ENCODE assay signal across 21 cellular contexts in genomic region chr2:165872101-165872791, GRCh38.
"Had no signal": no experiment of that assay in that cellular context is flagged by ENCODE, and none has a peak within 500 bp of the region (broad histone marks: within the 10 kb centered on the region; RNA-seq: fewer than 3 reads in every experiment).

No MANE protein-coding gene starts in this region.

- H3K4me1 ChIP-seq: left ventricle myocardium inferior, uterus had no signal

- ATAC-seq: activated CD4-positive, alpha-beta T cell treated with anti-CD3 and anti-CD28 coated beads for 36 hours; activated CD8-positive, alpha-beta memory T cell treated with anti-CD3 and anti-CD28 coated beads, Interleukin-2, amount 10 ng/mL, durations not matched to agents 7 days and 5 days; activated naive CD8-positive, alpha-beta T cell treated with anti-CD3 and anti-CD28 coated beads, Interleukin-2, amount 50 U/mL, for 24 hours; naive thymus-derived CD8-positive, alpha-beta T cell had no signal

- H3K27me3 Mint-ChIP-seq: activated CD4-positive, alpha-beta memory T cell treated with anti-CD3 and anti-CD28 coated beads for 36 hours; activated CD4-positive, alpha-beta T cell treated with anti-CD3 and anti-CD28 coated beads for 36 hours; activated CD8-positive, alpha-beta memory T cell treated with anti-CD3 and anti-CD28 coated beads, Interleukin-2, amount 10 ng/mL, durations not matched to agents 7 days and 5 days; activated naive CD8-positive, alpha-beta T cell treated with anti-CD3 and anti-CD28 coated beads, Interleukin-2, amount 50 U/mL, for 24 hours; naive thymus-derived CD8-positive, alpha-beta T cell had no signal

- H3K9me3 ChIP-seq: ascending aorta, tibial nerve, uterus had no signal

- H3K27ac ChIP-seq: ascending aorta, left ventricle myocardium inferior, skin epidermis, tibial nerve had no signal

- H3K27me3 ChIP-seq: ascending aorta, tibial nerve, uterus had no signal

- DNase-seq: activated CD4-positive, alpha-beta memory T cell treated with anti-CD3 and anti-CD28 coated beads for 36 hours; activated CD4-positive, alpha-beta T cell treated with anti-CD3 and anti-CD28 coated beads for 36 hours; activated CD8-positive, alpha-beta memory T cell treated with anti-CD3 and anti-CD28 coated beads, Interleukin-2, amount 10 ng/mL, durations not matched to agents 7 days and 5 days; activated naive CD4-positive, alpha-beta T cell treated with anti-CD3 and anti-CD28 coated beads for 36 hours; activated naive CD8-positive, alpha-beta T cell treated with anti-CD3 and anti-CD28 coated beads, Interleukin-2, amount 50 U/mL, for 24 hours; activated T-cell treated with anti-CD3 and anti-CD28 coated beads, Interleukin-2, amount 50 U/mL, for 1 hour; foreskin melanocyte; left ventricle myocardium inferior; naive thymus-derived CD8-positive, alpha-beta T cell; posterior cingulate gyrus; retina; stimulated activated CD4-positive, alpha-beta T cell treated with anti-CD3 and anti-CD28 coated beads, Interleukin-15, amount 100 ng/mL, for 24 hours; stimulated activated CD4-positive, alpha-beta T cell treated with anti-CD3 and anti-CD28 coated beads, Interleukin-4, amount 100 ng/mL, for 24 hours; stimulated activated naive CD4-positive, alpha-beta T cell; uterus had no signal

- H3K27ac Mint-ChIP-seq: activated CD4-positive, alpha-beta memory T cell treated with anti-CD3 and anti-CD28 coated beads for 36 hours; activated CD4-positive, alpha-beta T cell treated with anti-CD3 and anti-CD28 coated beads for 36 hours; activated CD8-positive, alpha-beta memory T cell treated with anti-CD3 and anti-CD28 coated beads, Interleukin-2, amount 10 ng/mL, durations not matched to agents 7 days and 5 days; activated naive CD4-positive, alpha-beta T cell treated with anti-CD3 and anti-CD28 coated beads for 36 hours; activated naive CD8-positive, alpha-beta T cell treated with anti-CD3 and anti-CD28 coated beads, Interleukin-2, amount 50 U/mL, for 24 hours; activated T-helper 2 cell treated with anti-CD3 and anti-CD28 coated beads, Interferon-gamma antibody, Interleukin-2, Interleukin-4, amounts not matched to agents 10 μg/mL and 5 μg/mL and 100 μg/mL, durations not matched to agents 14 hours and 24 hours and 36 hours had no signal

- H3K9me3 Mint-ChIP-seq: activated CD4-positive, alpha-beta memory T cell treated with anti-CD3 and anti-CD28 coated beads for 36 hours; activated naive CD4-positive, alpha-beta T cell treated with anti-CD3 and anti-CD28 coated beads for 36 hours; activated naive CD8-positive, alpha-beta T cell treated with anti-CD3 and anti-CD28 coated beads, Interleukin-2, amount 50 U/mL, for 24 hours; activated T-helper 2 cell treated with anti-CD3 and anti-CD28 coated beads, Interferon-gamma antibody, Interleukin-2, Interleukin-4, amounts not matched to agents 10 μg/mL and 5 μg/mL and 100 μg/mL, durations not matched to agents 14 hours and 24 hours and 36 hours; naive thymus-derived CD8-positive, alpha-beta T cell had no signal

- H3K4me3 ChIP-seq: ascending aorta, left ventricle myocardium inferior, skin epidermis, tibial nerve, uterus had no signal

- H3K4me3 Mint-ChIP-seq: activated CD4-positive, alpha-beta memory T cell treated with anti-CD3 and anti-CD28 coated beads for 36 hours; activated CD4-positive, alpha-beta T cell treated with anti-CD3 and anti-CD28 coated beads for 36 hours; activated CD8-positive, alpha-beta memory T cell treated with anti-CD3 and anti-CD28 coated beads, Interleukin-2, amount 10 ng/mL, durations not matched to agents 7 days and 5 days; activated naive CD4-positive, alpha-beta T cell treated with anti-CD3 and anti-CD28 coated beads for 36 hours; activated naive CD8-positive, alpha-beta T cell treated with anti-CD3 and anti-CD28 coated beads, Interleukin-2, amount 50 U/mL, for 24 hours; naive thymus-derived CD8-positive, alpha-beta T cell had no signal

- FAIRE-seq: colon, endometrium had no signal

- H3K36me3 ChIP-seq: uterus had no signal
